Comparison of ENCODE assay signal across 27 cellular contexts in the genomic region with DNA sequence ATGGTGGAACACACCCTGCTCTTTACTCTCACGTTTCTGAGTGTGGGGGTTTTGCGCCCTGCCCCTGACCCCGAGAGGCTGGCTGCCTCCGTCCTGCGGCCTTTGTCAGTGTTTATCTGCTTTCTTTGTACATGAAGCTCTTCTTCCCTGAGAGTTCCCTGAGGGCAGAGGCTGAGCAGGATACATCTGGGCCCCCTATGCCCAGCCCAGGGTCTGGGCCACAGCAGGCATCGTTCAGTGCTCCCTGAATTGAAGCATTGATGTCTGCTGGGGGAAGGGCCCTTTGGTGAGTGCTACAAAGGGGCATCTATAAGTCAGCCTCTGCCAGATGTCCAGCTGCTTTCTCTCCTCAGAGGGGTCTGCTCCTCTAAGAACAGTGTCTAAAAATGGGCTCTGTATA. TPM values are rescaled to one million over a fixed set of nuclear protein-coding genes. Genes with fewer than 3 reads are reported as not detected.
DNase-seq lines count a peak whose midpoint lies in the region; ATAC-seq, FAIRE-seq and TF ChIP-seq lines count a peak whose summit lies in the region.
"Had no signal": no experiment of that assay in that cellular context is flagged by ENCODE, and none has a peak within 500 bp of the region (broad histone marks: within the 10 kb centered on the region; RNA-seq: fewer than 3 reads in every experiment).

No MANE protein-coding gene starts in this region.

- no peak overlapping the region for H2AFZ ChIP-seq in smooth muscle cell (ENCODE audit: low read depth)

- WGBS in body of pancreas, 2 donors, result 31 to 38% methylated on average over 5 to 6 of the region's 6 CpGs
- 74% methylated on average over 5 of the region's 6 CpGs for WGBS in smooth muscle cell (ENCODE audit: low lambda C conversion rate)

- no peak for TF ChIP-seq CTCF in body of pancreas (IDR thresholded peaks at IDR 0.05)
- no peak for TF ChIP-seq CTCF in smooth muscle cell (IDR thresholded peaks at IDR 0.05; ENCODE audit: borderline replicate concordance, insufficient read depth, poor library complexity, severe bottlenecking)

- FAIRE-seq in GM12891 (lab: Jason Lieb, UNC), result no peak
- FAIRE-seq: GM12892, HepG2, urothelium cell line had no signal

- intact Hi-C loops in body of pancreas (cut with DNase I), result no loop called here

- H3K9ac ChIP-seq in BLaER1 treated with 17β-estradiol and CSF1 and Interleukin-3, amounts not matched to agents 10 nM and 100 nM, result peak overlapping the region in 7 of 11 experiments; percentile 3 to 51 (median 36); a peak in 7 of 22 replicates
- H3K9ac ChIP-seq in smooth muscle cell (ENCODE audit: low read depth), result no peak overlapping the region

- peak overlapping the region in 9 of 11 experiments; percentile 15 to 94 (median 92); a peak in 16 of 22 replicates for H3K4me2 ChIP-seq in BLaER1 treated with 17β-estradiol and CSF1 and Interleukin-3, amounts not matched to agents 10 nM and 100 nM
- peak overlapping the region; percentile 73 for H3K4me2 ChIP-seq in smooth muscle cell

- H3K36me3 ChIP-seq in BLaER1 treated with 17β-estradiol and CSF1 and Interleukin-3, amounts not matched to agents 10 nM and 100 nM, result peaks cover 0 to 3% (median 0%) of the 10 kb centered on the region in 11 experiments; a peak in 4 of 22 replicates
- H3K36me3 ChIP-seq in body of pancreas (replicated peaks in 1 of 2; ENCODE audit: insufficient read depth in 1 of 2, low read depth in 2 of 2) (no peaks in the 10 kb centered on the region), muscle layer of duodenum (ENCODE audit: control insufficient read depth in 1 of 2, insufficient read depth in 2 of 2, low read length in 2 of 2) (no peaks in the 10 kb centered on the region), smooth muscle cell (ENCODE audit: low read depth) (no peaks in the 10 kb centered on the region)
- H3K36me3 ChIP-seq: Peyer's patch, stomach had no signal

- TF ChIP-seq POLR2A in body of pancreas (IDR thresholded peaks at IDR 0.05), result peak in 1 of 3 donors; percentile 6
- no peak for TF ChIP-seq POLR2A in GM12891 (IDR thresholded peaks at IDR 0.05; ENCODE audit: low read depth, low read length)

- no peaks in the 10 kb centered on the region for H3K9me3 ChIP-seq in BLaER1 treated with 17β-estradiol and CSF1 and Interleukin-3, amounts not matched to agents 10 nM and 100 nM (replicated peaks in 1 of 11)
- H3K9me3 ChIP-seq in body of pancreas (no peaks in the 10 kb centered on the region), muscle layer of duodenum (ENCODE audit: control insufficient read depth in 1 of 2, low read length in 2 of 2) (no peaks in the 10 kb centered on the region), smooth muscle cell (replicated peaks; ENCODE audit: low read depth) (no peaks in the 10 kb centered on the region)
- H3K9me3 ChIP-seq: Peyer's patch, stomach had no signal

- ATAC-seq in body of pancreas (no peak), GM21786 (IDR thresholded peaks at IDR 0.05; ENCODE audit: unreplicated experiment) (no peak), HG03280 (IDR thresholded peaks at IDR 0.05; ENCODE audit: unreplicated experiment) (no peak)
- ATAC-seq: HepG2, left lobe of liver, natural killer cell, sciatic nerve had no signal

- H3K27ac ChIP-seq in BLaER1 treated with 17β-estradiol and CSF1 and Interleukin-3, amounts not matched to agents 10 nM and 100 nM, result peak overlapping the region in 4 of 11 experiments; percentile 32 to 50 (median 35); a peak in 6 of 22 replicates
- H3K27ac ChIP-seq in body of pancreas (peak overlapping the region; percentile 39 to 90 (median 87)), muscle layer of duodenum (ENCODE audit: low read length) (no peak overlapping the region), smooth muscle cell (ENCODE audit: low read depth) (no peak overlapping the region)
- H3K27ac ChIP-seq: HL-60, Peyer's patch had no signal

- DNase-seq in body of pancreas (no peak), smooth muscle cell (lab: John Stamatoyannopoulos, UW; ENCODE audit: unreplicated experiment) (no peak), RKO (ENCODE audit: low spot score) (no peak), GM12891 (ENCODE audit: insufficient read length, low spot score) (no peak)
- DNase-seq: activated CD4-positive, alpha-beta T cell treated with anti-CD3 and anti-CD28 coated beads, Interleukin-2, amount 50 U/mL, for 4 hours; activated CD4-positive, CD25-positive, alpha-beta regulatory T cell; C1 segment of cervical spinal cord; head of caudate nucleus; Kasumi-1; natural killer cell; NCI-H1694 treated with DMSO at 0.1 percent for 48 hours; NCI-H2171; NCI-H510A treated with DMSO at 0.1 percent for 48 hours; Peyer's patch; stomach; T1000 had no signal

- peaks cover 23% of the 10 kb centered on the region for H3K79me2 ChIP-seq in smooth muscle cell (ENCODE audit: low read depth)

- H3K4me1 ChIP-seq in BLaER1 treated with 17β-estradiol and CSF1 and Interleukin-3, amounts not matched to agents 10 nM and 100 nM, result peaks cover 0 to 80% (median 62%) of the 10 kb centered on the region in 10 experiments; a peak in 17 of 20 replicates
- H3K4me1 ChIP-seq in body of pancreas, result peaks cover 67% of the 10 kb centered on the region
- no peaks in the 10 kb centered on the region for H3K4me1 ChIP-seq in muscle layer of duodenum (ENCODE audit: control insufficient read depth in 1 of 2, insufficient read depth in 2 of 2, low read length in 2 of 2)
- peaks cover 6% of the 10 kb centered on the region for H3K4me1 ChIP-seq in smooth muscle cell (ENCODE audit: low read depth)

- no peaks in the 10 kb centered on the region for H3F3A ChIP-seq in smooth muscle cell (ENCODE audit: low read depth)

- H3K4me3 ChIP-seq in BLaER1 treated with 17β-estradiol and CSF1 and Interleukin-3, amounts not matched to agents 10 nM and 100 nM, result peak overlapping the region in 1 of 10 experiments; percentile 29; a peak in 2 of 20 replicates
- H3K4me3 ChIP-seq in body of pancreas, result peak overlapping the region in 1 of 2 donors; percentile 4
- H3K4me3 ChIP-seq in muscle layer of duodenum (ENCODE audit: low read depth in 1 of 2, low read length in 2 of 2), result peak overlapping the region; percentile 23 to 65
- H3K4me3 ChIP-seq in smooth muscle cell, result no peak overlapping the region
- H3K4me3 ChIP-seq: Peyer's patch had no signal

- no peaks in the 10 kb centered on the region for H4K20me1 ChIP-seq in BLaER1 treated with 17β-estradiol and CSF1 and Interleukin-3, amounts not matched to agents 10 nM and 100 nM
- H4K20me1 ChIP-seq in smooth muscle cell (ENCODE audit: low read depth), result no peaks in the 10 kb centered on the region

- H3K27me3 ChIP-seq in BLaER1 treated with 17β-estradiol and CSF1 and Interleukin-3, amounts not matched to agents 10 nM and 100 nM, result peaks cover 0 to 8% (median 0%) of the 10 kb centered on the region in 11 experiments; a peak in 2 of 22 replicates
- H3K27me3 ChIP-seq in body of pancreas (no peaks in the 10 kb centered on the region), muscle layer of duodenum (ENCODE audit: low read depth, low read length) (peaks cover 10% of the 10 kb centered on the region), smooth muscle cell (ENCODE audit: low read depth) (no peaks in the 10 kb centered on the region)
- H3K27me3 ChIP-seq: Peyer's patch had no signal

TF ChIP-seq in GM12891, 5 proteins besides CTCF, POLR2A, EP300 and RAD21:
- no peak for TF ChIP-seq PAX5 (IDR thresholded peaks at IDR 0.05; ENCODE audit: insufficient read depth, low read length, severe bottlenecking)
- no peak for TF ChIP-seq TAF1 (IDR thresholded peaks at IDR 0.05; ENCODE audit: low read depth, low read length)
- TF ChIP-seq POU2F2 (IDR thresholded peaks at IDR 0.05; ENCODE audit: low read depth, low read length), result no peak
- no peak for TF ChIP-seq POLR2AphosphoS5 (IDR thresholded peaks at IDR 0.05; ENCODE audit: low read depth, low read length)
- no peak for TF ChIP-seq SPI1 (IDR thresholded peaks at IDR 0.05; ENCODE audit: low read depth, low read length)
TF ChIP-seq in GM12891: peak in this region for 0.

RNA-seq across cellular contexts. Expression of a gene that starts 2.1 kb away (rescaled TPM):
- total RNA-seq in body of pancreas, result 10 to 100 TPM; 33.6 to 33.7 TPM
- 5.1 and 7.8 TPM in 2 replicates for total RNA-seq in smooth muscle cell
- 12.2 and 16.5 TPM in 2 replicates for polyA plus RNA-seq in smooth muscle cell
- 0.05 TPM for polyA plus RNA-seq in GM12891 (2012; ENCODE audit: low read depth, missing spikeins)
- total RNA-seq: natural killer cell had no signal

RNA-seq across cellular contexts. Expression of a gene that starts 34.6 kb away (rescaled TPM):
- total RNA-seq in body of pancreas (1 to 10 TPM; 2.3 to 3.1 TPM), smooth muscle cell (not detected in 2 replicates)
- polyA plus RNA-seq in smooth muscle cell, result not detected in 2 replicates
- not detected for polyA plus RNA-seq in GM12891 (2012; ENCODE audit: low read depth, missing spikeins)
- total RNA-seq: HepG2, left lobe of liver, mesothelial cell of epicardium, natural killer cell, Peyer's patch had no signal
- polyA plus RNA-seq: HepG2 had no signal

RNA-seq across cellular contexts. Expression of a gene that starts 53.9 kb away (rescaled TPM):
- total RNA-seq in body of pancreas, result 1 to 10 TPM in 1 of 2 donors, under 1 TPM in 1; 0.66 to 9.1 TPM
- 0.04 and 0.22 TPM in 2 replicates for total RNA-seq in smooth muscle cell
- 0.17 TPM in 1 of 2 replicates, not detected in the other for polyA plus RNA-seq in smooth muscle cell
- 0.31 TPM for polyA plus RNA-seq in GM12891 (2012; ENCODE audit: low read depth, missing spikeins)
- total RNA-seq: HepG2, sciatic nerve had no signal
- polyA plus RNA-seq: HepG2 had no signal

Comparison
In these comparisons a context has a peak if more than half of its experiments do, and no peak if none do; other contexts are left out.
1. H3K27ac ChIP-seq: peak in body of pancreas (4 of 4); none in muscle layer of duodenum (single experiment) and smooth muscle cell (single experiment).